ENCODE assay signal across 8 cellular contexts in the genomic region with DNA sequence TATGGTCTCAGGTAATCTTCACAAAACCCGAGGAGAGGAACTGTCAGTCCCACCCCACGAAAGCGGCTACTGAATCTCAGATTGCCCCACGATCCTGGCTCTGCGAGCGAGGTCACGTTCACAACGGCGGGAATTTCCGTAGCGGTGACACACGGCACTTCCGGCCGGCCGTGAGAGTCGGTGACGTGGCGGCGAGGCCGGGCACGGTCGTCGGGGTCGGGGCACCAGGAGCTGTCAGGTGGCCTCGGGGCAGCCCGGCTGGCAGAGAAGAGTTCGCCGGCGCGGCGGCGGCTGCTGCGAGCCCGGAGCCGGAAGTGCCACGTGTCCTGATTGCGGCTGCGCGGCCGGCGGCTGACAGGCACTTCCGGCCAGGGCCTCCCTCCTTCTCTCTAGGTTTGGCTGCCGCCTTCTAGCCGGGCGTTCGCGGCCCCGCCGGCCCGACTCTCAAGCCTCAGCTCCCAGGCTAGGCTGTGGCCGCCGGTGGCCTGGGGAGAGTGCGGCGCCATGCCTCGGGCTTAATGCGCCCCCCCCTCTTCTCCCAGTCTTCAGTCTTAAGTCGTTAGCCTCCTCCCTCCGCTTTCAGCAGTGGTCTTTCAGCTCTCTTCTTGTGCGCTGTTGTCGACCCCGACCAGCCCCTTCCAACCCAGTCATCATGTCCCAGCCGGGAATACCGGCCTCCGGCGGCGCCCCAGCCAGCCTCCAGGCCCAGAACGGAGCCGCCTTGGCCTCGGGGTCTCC. TPM values are rescaled to one million over a fixed set of nuclear protein-coding genes. Genes with fewer than 3 reads are reported as not detected.
DNase-seq lines count a peak whose midpoint lies in the region; ATAC-seq, FAIRE-seq and TF ChIP-seq lines count a peak whose summit lies in the region.

A gene (plus strand): TSS at position 361 of the 738 bp plus-strand sequence. CDS start 292 bp downstream, at position 653.

- peaks cover 14% of the 10 kb centered on the region for H3K4me1 Mint-ChIP-seq in WTC11

- H3K36me3 ChIP-seq in bronchial epithelial cell (ENCODE audit: control insufficient read depth, insufficient read depth, low read length) = no peaks in the 10 kb centered on the region
- no peaks in the 10 kb centered on the region for H3K36me3 ChIP-seq in smooth muscle cell (ENCODE audit: low read depth)

- DNase-seq in ACHN (peak; percentile 79), NCI-H2227 treated with DMSO at 0.1 percent for 48 hours (lab: John Stamatoyannopoulos, UW) (peak; percentile 67), WTC11 (ENCODE audit: low spot score) (peak; percentile 90), bronchial epithelial cell (ENCODE audit: low read depth) (peak; percentile 76), iPS-NIHi11 (ENCODE audit: low spot score) (peak; percentile 99), smooth muscle cell (lab: John Stamatoyannopoulos, UW; ENCODE audit: unreplicated experiment) (peak; percentile 84)

- peaks cover 45% of the 10 kb centered on the region for H4K20me1 ChIP-seq in smooth muscle cell (ENCODE audit: low read depth)

- H3K4me2 ChIP-seq in smooth muscle cell = peak within 1 kb of the TSS; percentile 93

- H3F3A ChIP-seq in smooth muscle cell (ENCODE audit: low read depth) = peaks cover 7% of the 10 kb centered on the region

- CTCF ChIA-PET in WTC11 (lab: Charles Lee) = interaction anchor here (1.0 to 2.8 kb wide), 2 partner anchors 16 to 62 kb away, joined by 4 to 22 read pairs; a partner anchor contains a TSS

- H3K4me3 Mint-ChIP-seq in WTC11 = peak within 1 kb of the TSS; percentile 88

- H3K4me3 ChIP-seq in bronchial epithelial cell (ENCODE audit: low read depth, low read length) (peak within 1 kb of the TSS; percentile 97), smooth muscle cell (peak within 1 kb of the TSS; percentile 92)

- peak within 1 kb of the TSS; percentile 2 for H2AFZ ChIP-seq in smooth muscle cell (ENCODE audit: low read depth)

- TF ChIP-seq CTCF in WTC11 (IDR thresholded peaks at IDR 0.05) (no peak), bronchial epithelial cell (IDR thresholded peaks at IDR 0.05; ENCODE audit: insufficient read depth, low read length, severe bottlenecking) (no peak), smooth muscle cell (IDR thresholded peaks at IDR 0.05; ENCODE audit: borderline replicate concordance, insufficient read depth, poor library complexity, severe bottlenecking) (no peak)

- no peaks in the 10 kb centered on the region for H3K27me3 Mint-ChIP-seq in WTC11 (ENCODE audit: low read depth)

- peak within 1 kb of the TSS; percentile 100 for H3K27ac ChIP-seq in smooth muscle cell (ENCODE audit: low read depth)

- H3K9me3 ChIP-seq in smooth muscle cell (replicated peaks; ENCODE audit: low read depth) = no peaks in the 10 kb centered on the region

- no peak for FAIRE-seq in bronchial epithelial cell (lab: Jason Lieb, UNC)

- peaks cover 54% of the 10 kb centered on the region for H3K79me2 ChIP-seq in smooth muscle cell (ENCODE audit: low read depth)

- H3K9me3 Mint-ChIP-seq in WTC11 = no peaks in the 10 kb centered on the region

- H3K27me3 ChIP-seq in bronchial epithelial cell (ENCODE audit: control insufficient read depth, insufficient read depth, low read length) (no peaks in the 10 kb centered on the region), smooth muscle cell (ENCODE audit: low read depth) (no peaks in the 10 kb centered on the region)

- ATAC-seq in GM18868 (IDR thresholded peaks at IDR 0.05; ENCODE audit: unreplicated experiment) (peak; percentile 78), HG03103 (IDR thresholded peaks at IDR 0.05; ENCODE audit: low read depth, unreplicated experiment) (peak; percentile 78), WTC11 (peak; percentile 91)

- H3K27ac Mint-ChIP-seq in WTC11 = peak within 1 kb of the TSS; percentile 99

- POLR2A ChIA-PET in WTC11 (lab: Charles Lee) = interaction anchor here (0.6 to 1.7 kb wide), 5 partner anchors 16 to 121 kb away, joined by 3 to 7 read pairs (median 5); a partner anchor contains a TSS

- WGBS in smooth muscle cell (ENCODE audit: low lambda C conversion rate) = under 1% methylated on average over 62 of the region's 69 CpGs

- peaks cover 2% of the 10 kb centered on the region; the same call in 1 of the 2 replicates for H3K36me3 Mint-ChIP-seq in WTC11

- H3K4me1 ChIP-seq in smooth muscle cell (ENCODE audit: low read depth) = peaks cover 18% of the 10 kb centered on the region

- in situ Hi-C loops in ACHN (cut with HindIII; ENCODE audit: low pct_ligation_motif_present, low pct_unique_long_range_greater_than_20kb, low sequenced_read_pairs) = no loop called here

- H3K9ac ChIP-seq in smooth muscle cell (ENCODE audit: low read depth) = peak within 1 kb of the TSS; percentile 99

TF ChIP-seq in WTC11, 78 proteins besides CTCF, POLR2A, EP300 and RAD21 (continues in another document):
- TF ChIP-seq SMAD3 (CRISPR knock-in tag; IDR thresholded peaks at IDR 0.05; ENCODE audit: borderline replicate concordance) (no peak; the same call in 1 of the 2 replicates), CREB1 (CRISPR knock-in tag; IDR thresholded peaks at IDR 0.05) (no peak), FOXJ3 (CRISPR knock-in tag; IDR thresholded peaks at IDR 0.05; ENCODE audit: borderline replicate concordance) (no peak), ZNF263 (CRISPR knock-in tag; IDR thresholded peaks at IDR 0.05; ENCODE audit: low read depth) (no peak), GABPB1 (CRISPR knock-in tag; IDR thresholded peaks at IDR 0.05) (peak; percentile 88), NR3C1 (CRISPR knock-in tag; conservative IDR thresholded peaks at IDR 0.05; ENCODE audit: low read depth) (no peak)
- TF ChIP-seq, protein P1, sequence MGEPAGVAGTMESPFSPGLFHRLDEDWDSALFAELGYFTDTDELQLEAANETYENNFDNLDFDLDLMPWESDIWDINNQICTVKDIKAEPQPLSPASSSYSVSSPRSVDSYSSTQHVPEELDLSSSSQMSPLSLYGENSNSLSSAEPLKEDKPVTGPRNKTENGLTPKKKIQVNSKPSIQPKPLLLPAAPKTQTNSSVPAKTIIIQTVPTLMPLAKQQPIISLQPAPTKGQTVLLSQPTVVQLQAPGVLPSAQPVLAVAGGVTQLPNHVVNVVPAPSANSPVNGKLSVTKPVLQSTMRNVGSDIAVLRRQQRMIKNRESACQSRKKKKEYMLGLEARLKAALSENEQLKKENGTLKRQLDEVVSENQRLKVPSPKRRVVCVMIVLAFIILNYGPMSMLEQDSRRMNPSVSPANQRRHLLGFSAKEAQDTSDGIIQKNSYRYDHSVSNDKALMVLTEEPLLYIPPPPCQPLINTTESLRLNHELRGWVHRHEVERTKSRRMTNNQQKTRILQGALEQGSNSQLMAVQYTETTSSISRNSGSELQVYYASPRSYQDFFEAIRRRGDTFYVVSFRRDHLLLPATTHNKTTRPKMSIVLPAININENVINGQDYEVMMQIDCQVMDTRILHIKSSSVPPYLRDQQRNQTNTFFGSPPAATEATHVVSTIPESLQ (CRISPR knock-in tag; IDR thresholded peaks at IDR 0.05) = no peak
- TF ChIP-seq, protein P2, sequence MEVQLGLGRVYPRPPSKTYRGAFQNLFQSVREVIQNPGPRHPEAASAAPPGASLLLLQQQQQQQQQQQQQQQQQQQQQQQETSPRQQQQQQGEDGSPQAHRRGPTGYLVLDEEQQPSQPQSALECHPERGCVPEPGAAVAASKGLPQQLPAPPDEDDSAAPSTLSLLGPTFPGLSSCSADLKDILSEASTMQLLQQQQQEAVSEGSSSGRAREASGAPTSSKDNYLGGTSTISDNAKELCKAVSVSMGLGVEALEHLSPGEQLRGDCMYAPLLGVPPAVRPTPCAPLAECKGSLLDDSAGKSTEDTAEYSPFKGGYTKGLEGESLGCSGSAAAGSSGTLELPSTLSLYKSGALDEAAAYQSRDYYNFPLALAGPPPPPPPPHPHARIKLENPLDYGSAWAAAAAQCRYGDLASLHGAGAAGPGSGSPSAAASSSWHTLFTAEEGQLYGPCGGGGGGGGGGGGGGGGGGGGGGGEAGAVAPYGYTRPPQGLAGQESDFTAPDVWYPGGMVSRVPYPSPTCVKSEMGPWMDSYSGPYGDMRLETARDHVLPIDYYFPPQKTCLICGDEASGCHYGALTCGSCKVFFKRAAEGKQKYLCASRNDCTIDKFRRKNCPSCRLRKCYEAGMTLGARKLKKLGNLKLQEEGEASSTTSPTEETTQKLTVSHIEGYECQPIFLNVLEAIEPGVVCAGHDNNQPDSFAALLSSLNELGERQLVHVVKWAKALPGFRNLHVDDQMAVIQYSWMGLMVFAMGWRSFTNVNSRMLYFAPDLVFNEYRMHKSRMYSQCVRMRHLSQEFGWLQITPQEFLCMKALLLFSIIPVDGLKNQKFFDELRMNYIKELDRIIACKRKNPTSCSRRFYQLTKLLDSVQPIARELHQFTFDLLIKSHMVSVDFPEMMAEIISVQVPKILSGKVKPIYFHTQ (CRISPR knock-in tag; IDR thresholded peaks at IDR 0.05) = no peak
- TF ChIP-seq, protein P3, sequence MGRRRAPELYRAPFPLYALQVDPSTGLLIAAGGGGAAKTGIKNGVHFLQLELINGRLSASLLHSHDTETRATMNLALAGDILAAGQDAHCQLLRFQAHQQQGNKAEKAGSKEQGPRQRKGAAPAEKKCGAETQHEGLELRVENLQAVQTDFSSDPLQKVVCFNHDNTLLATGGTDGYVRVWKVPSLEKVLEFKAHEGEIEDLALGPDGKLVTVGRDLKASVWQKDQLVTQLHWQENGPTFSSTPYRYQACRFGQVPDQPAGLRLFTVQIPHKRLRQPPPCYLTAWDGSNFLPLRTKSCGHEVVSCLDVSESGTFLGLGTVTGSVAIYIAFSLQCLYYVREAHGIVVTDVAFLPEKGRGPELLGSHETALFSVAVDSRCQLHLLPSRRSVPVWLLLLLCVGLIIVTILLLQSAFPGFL (CRISPR knock-in tag; IDR thresholded peaks at IDR 0.05; ENCODE audit: borderline replicate concordance) = no peak

RNA-seq across cellular contexts. Expression of the gene that starts here (rescaled TPM):
- total RNA-seq in WTC11 (2021) (25.0 to 30.5 TPM (median 27.5 TPM) in 3 replicates), bronchial epithelial cell (9.9 and 10.8 TPM in 2 replicates), smooth muscle cell (76.9 and 82.3 TPM in 2 replicates)
- polyA plus RNA-seq in smooth muscle cell = 18.1 and 27.0 TPM in 2 replicates

Comparison
In these comparisons a context has a peak if more than half of its experiments do, and no peak if none do; other contexts are left out.
1. Peak in every context shown above with its lines: DNase-seq, ATAC-seq, H3K4me3 ChIP-seq and H3K27ac ChIP-seq.